ENCODE assay signal across 8 cellular contexts in the genomic region with DNA sequence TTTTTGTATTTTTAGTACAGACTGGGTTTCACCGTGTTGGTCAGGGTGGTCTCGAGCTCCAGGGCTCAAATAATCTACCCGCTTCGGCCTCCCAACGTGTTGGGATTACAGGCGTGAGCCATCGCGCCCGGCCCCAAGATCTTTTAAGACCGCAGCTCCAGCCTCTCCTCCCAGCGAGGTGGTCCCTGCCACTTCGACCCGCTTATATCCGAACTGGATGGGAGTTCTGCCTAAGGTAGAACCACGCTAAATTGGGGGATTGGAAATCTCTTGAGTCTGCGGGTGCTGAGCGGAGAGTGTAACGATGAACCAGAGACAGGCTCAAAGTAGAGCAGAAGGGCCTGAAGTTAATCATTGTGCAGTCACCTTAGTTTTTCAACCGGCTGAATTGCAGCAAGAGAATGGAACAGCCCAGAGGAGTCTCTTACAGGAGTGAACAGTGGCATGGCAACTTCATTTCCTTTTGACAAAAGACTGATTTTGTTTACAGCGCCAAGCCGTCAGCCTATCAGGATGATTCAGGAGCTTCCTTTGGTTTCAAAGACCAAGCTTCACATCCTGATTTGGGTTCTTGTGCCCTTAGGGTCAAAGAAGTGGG. TPM values are rescaled to one million over a fixed set of nuclear protein-coding genes. Genes with fewer than 3 reads are reported as not detected.
DNase-seq lines count a peak whose midpoint lies in the region; ATAC-seq, FAIRE-seq and TF ChIP-seq lines count a peak whose summit lies in the region.

No MANE protein-coding gene starts in this region.

- POLR2A ChIA-PET in activated CD4-positive, alpha-beta T cell treated with anti-CD3 and anti-CD28 coated beads, Interleukin-2, amount 10 ng/mL, durations not matched to agents 7 days and 5 days (lab: Charles Lee) = interaction anchor here (0.6 to 0.7 kb wide), 2 partner anchors 24 to 807 kb away, joined by 3 to 4 read pairs; a partner anchor contains a TSS

- peak overlapping the region; percentile 36 for H3K27ac ChIP-seq in parathyroid adenoma

- H3K4me3 Mint-ChIP-seq in IgD-negative memory B cell = peak overlapping the region; percentile 87 to 97 (median 92)
- H3K4me3 Mint-ChIP-seq in activated CD4-positive, alpha-beta T cell treated with anti-CD3 and anti-CD28 coated beads, Interleukin-2, amount 10 ng/mL, durations not matched to agents 7 days and 5 days = peak overlapping the region; percentile 88

- H3K4me1 ChIP-seq in parathyroid adenoma = peaks cover 9% of the 10 kb centered on the region

- H3K36me3 Mint-ChIP-seq in IgD-negative memory B cell = peaks cover 3% of the 10 kb centered on the region
- H3K36me3 Mint-ChIP-seq in activated CD4-positive, alpha-beta T cell treated with anti-CD3 and anti-CD28 coated beads, Interleukin-2, amount 10 ng/mL, durations not matched to agents 7 days and 5 days (ENCODE audit: low read depth) = peaks cover 6% of the 10 kb centered on the region

- H3K27ac Mint-ChIP-seq in IgD-negative memory B cell = peak overlapping the region; percentile 75 to 93 (median 86)
- peak overlapping the region; percentile 96 for H3K27ac Mint-ChIP-seq in activated CD4-positive, alpha-beta T cell treated with anti-CD3 and anti-CD28 coated beads, Interleukin-2, amount 10 ng/mL, durations not matched to agents 7 days and 5 days

- H3K9me3 ChIP-seq in parathyroid adenoma (ENCODE audit: control insufficient read depth, low read length) = no peaks in the 10 kb centered on the region

- CTCF ChIA-PET in activated CD4-positive, alpha-beta T cell treated with anti-CD3 and anti-CD28 coated beads, Interleukin-2, amount 10 ng/mL, durations not matched to agents 7 days and 5 days (lab: Charles Lee) = interaction anchor here (0.5 to 2.0 kb wide), 10 partner anchors 11 to 84 kb away, joined by 3 to 8 read pairs (median 4); a partner anchor contains a TSS

- peak overlapping the region; percentile 93 for H2AFZ ChIP-seq in parathyroid adenoma

- H3K79me2 ChIP-seq in parathyroid adenoma = no peaks in the 10 kb centered on the region

- no peak overlapping the region for H3K9ac ChIP-seq in parathyroid adenoma

- H3K36me3 ChIP-seq in parathyroid adenoma (ENCODE audit: control insufficient read depth, insufficient read depth, low read length) = no peaks in the 10 kb centered on the region

- DNase-seq in AG20443 (ENCODE audit: low spot score) = peak; percentile 15
- DNase-seq in activated CD4-positive, alpha-beta T cell treated with anti-CD3 and anti-CD28 coated beads, Interleukin-2, amount 10 ng/mL, durations not matched to agents 7 days and 5 days = peak; percentile 48
- peak; percentile 50 for DNase-seq in foreskin melanocyte
- DNase-seq in RCC 7860 (ENCODE audit: low spot score) = no peak
- DNase-seq in activated CD4-positive, CD25-positive, alpha-beta regulatory T cell treated with anti-CD3 and anti-CD28 coated beads, Interleukin-2, amount 50 U/mL, for 72 hours = no peak

- peaks cover 22 to 25% (median 24%) of the 10 kb centered on the region in 3 donors for H3K4me1 Mint-ChIP-seq in IgD-negative memory B cell
- peaks cover 36% of the 10 kb centered on the region for H3K4me1 Mint-ChIP-seq in activated CD4-positive, alpha-beta T cell treated with anti-CD3 and anti-CD28 coated beads, Interleukin-2, amount 10 ng/mL, durations not matched to agents 7 days and 5 days

- no peak for FAIRE-seq in RCC 7860 (lab: Jason Lieb, UNC)

- no peaks in the 10 kb centered on the region for H3K9me3 Mint-ChIP-seq in IgD-negative memory B cell
- H3K9me3 Mint-ChIP-seq in activated CD4-positive, alpha-beta T cell treated with anti-CD3 and anti-CD28 coated beads, Interleukin-2, amount 10 ng/mL, durations not matched to agents 7 days and 5 days = no peaks in the 10 kb centered on the region

- TF ChIP-seq CTCF in parathyroid adenoma (IDR thresholded peaks at IDR 0.05) = no peak

- peaks cover 2% of the 10 kb centered on the region for H3K27me3 Mint-ChIP-seq in IgD-negative memory B cell
- no peaks in the 10 kb centered on the region for H3K27me3 Mint-ChIP-seq in activated CD4-positive, alpha-beta T cell treated with anti-CD3 and anti-CD28 coated beads, Interleukin-2, amount 10 ng/mL, durations not matched to agents 7 days and 5 days

- no peaks in the 10 kb centered on the region for H3K27me3 ChIP-seq in parathyroid adenoma (ENCODE audit: control insufficient read depth, insufficient read depth, low read length)

- H3K4me2 ChIP-seq in parathyroid adenoma (ENCODE audit: low read length) = peak overlapping the region; percentile 36

- no peak for TF ChIP-seq POLR2A in GM18505 (IDR thresholded peaks at IDR 0.05; ENCODE audit: borderline replicate concordance, extremely low read depth, insufficient read depth, insufficient read length)

- peak overlapping the region; percentile 60 for H3K4me3 ChIP-seq in parathyroid adenoma (ENCODE audit: low read depth, low read length)

- peak; percentile 15 for ATAC-seq in GM18505 (IDR thresholded peaks at IDR 0.05; ENCODE audit: unreplicated experiment)

RNA-seq across cellular contexts. Expression of a gene that starts 0.7 kb away (rescaled TPM):
- polyA plus RNA-seq in IgD-negative memory B cell = 35.3 TPM
- 10 to 100 TPM; 24.0 to 24.5 TPM for total RNA-seq in activated CD4-positive, alpha-beta T cell treated with anti-CD3 and anti-CD28 coated beads, Interleukin-2, amount 10 ng/mL, durations not matched to agents 7 days and 5 days

RNA-seq across cellular contexts. Expression of a gene that starts 9.7 kb away (rescaled TPM):
- polyA plus RNA-seq in IgD-negative memory B cell = 91.5 TPM
- total RNA-seq in activated CD4-positive, alpha-beta T cell treated with anti-CD3 and anti-CD28 coated beads, Interleukin-2, amount 10 ng/mL, durations not matched to agents 7 days and 5 days = 10 to 100 TPM; 58.0 to 71.2 TPM

RNA-seq across cellular contexts. Expression of a gene that starts 39.4 kb away (rescaled TPM):
- 46.7 TPM for polyA plus RNA-seq in IgD-negative memory B cell
- 10 to 100 TPM; 68.3 to 72.2 TPM for total RNA-seq in activated CD4-positive, alpha-beta T cell treated with anti-CD3 and anti-CD28 coated beads, Interleukin-2, amount 10 ng/mL, durations not matched to agents 7 days and 5 days

RNA-seq across cellular contexts. Expression of a gene that starts 40.7 kb away (rescaled TPM):
- polyA plus RNA-seq in IgD-negative memory B cell = 15.3 TPM
- total RNA-seq in activated CD4-positive, alpha-beta T cell treated with anti-CD3 and anti-CD28 coated beads, Interleukin-2, amount 10 ng/mL, durations not matched to agents 7 days and 5 days = 10 to 100 TPM; 31.4 to 31.5 TPM

RNA-seq across cellular contexts. Expression of a gene that starts 58.5 kb away (rescaled TPM):
- not detected for polyA plus RNA-seq in IgD-negative memory B cell
- total RNA-seq in activated CD4-positive, alpha-beta T cell treated with anti-CD3 and anti-CD28 coated beads, Interleukin-2, amount 10 ng/mL, durations not matched to agents 7 days and 5 days = 10 to 100 TPM; 13.7 to 16.1 TPM

Comparison
In these comparisons a context has a peak if more than half of its experiments do, and no peak if none do; other contexts are left out.
1. DNase-seq: peak in AG20443 (single experiment), activated CD4-positive, alpha-beta T cell treated with anti-CD3 and anti-CD28 coated beads, Interleukin-2, amount 10 ng/mL, durations not matched to agents 7 days and 5 days (single experiment) and foreskin melanocyte (single experiment); none in RCC 7860 (single experiment) and activated CD4-positive, CD25-positive, alpha-beta regulatory T cell treated with anti-CD3 and anti-CD28 coated beads, Interleukin-2, amount 50 U/mL, for 72 hours (single experiment).